In the genomic region with DNA sequence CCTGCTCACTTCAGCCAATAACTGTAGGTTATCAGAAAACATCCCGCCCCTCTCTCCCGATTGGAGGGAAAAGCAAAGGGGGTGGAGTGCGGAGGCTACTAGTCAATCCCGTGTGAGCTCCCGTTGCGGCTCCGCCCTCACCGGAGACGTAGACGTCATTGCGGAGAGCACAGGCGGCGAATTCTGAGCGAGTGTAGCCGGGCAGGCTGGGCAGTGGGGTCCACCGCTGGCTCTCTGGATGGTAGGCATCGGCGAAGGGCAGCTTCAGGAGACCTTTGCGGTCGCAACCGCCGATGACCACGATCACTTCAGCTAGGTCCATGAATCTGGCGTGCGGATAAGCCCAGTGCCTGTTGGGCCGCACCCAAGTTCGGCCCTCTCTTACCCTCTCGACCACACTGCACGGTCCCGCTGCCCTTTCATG, we compare ENCODE assay signal across 8 cellular contexts. TPM values are rescaled to one million over a fixed set of nuclear protein-coding genes. Genes with fewer than 3 reads are reported as not detected.
DNase-seq lines count a peak whose midpoint lies in the region; ATAC-seq and TF ChIP-seq lines count a peak whose summit lies in the region.

No MANE protein-coding gene starts in this region.

- peaks cover 3% of the 10 kb centered on the region for H3K4me1 ChIP-seq in osteoblast (ENCODE audit: insufficient read depth, low read length)
- no peaks in the 10 kb centered on the region for H3K4me1 ChIP-seq in testis

- intact Hi-C loops in testis (cut with DNase I; ENCODE audit: low total_unique reads) = no loop called here

- TF ChIP-seq CTCF in AG09309 (IDR thresholded peaks at IDR 0.05; ENCODE audit: control insufficient read depth, insufficient read depth, low read depth, low read length, missing control alignments) = no peak
- no peak for TF ChIP-seq CTCF in GM20000 (IDR thresholded peaks at IDR 0.05; ENCODE audit: extremely low read depth, missing control alignments)
- TF ChIP-seq CTCF in fibroblast of the aortic adventitia (IDR thresholded peaks at IDR 0.05; ENCODE audit: insufficient read depth, low read length) = no peak
- TF ChIP-seq CTCF in osteoblast (IDR thresholded peaks at IDR 0.05; ENCODE audit: extremely low read depth, low read depth, low read length) = no peak
- TF ChIP-seq CTCF in testis (IDR thresholded peaks at IDR 0.05) = no peak

- peak overlapping the region; percentile 86 for H2AFZ ChIP-seq in osteoblast (ENCODE audit: low read length)

- no peaks in the 10 kb centered on the region for H4K20me1 ChIP-seq in osteoblast (ENCODE audit: insufficient read depth, low read length)

- no peak for TF ChIP-seq POLR2A in testis (IDR thresholded peaks at IDR 0.05)

- no peaks in the 10 kb centered on the region for H3K36me3 ChIP-seq in osteoblast (ENCODE audit: insufficient read depth, low read length)
- H3K36me3 ChIP-seq in testis (ENCODE audit: low read depth, missing control alignments) = no peaks in the 10 kb centered on the region

- H3K27ac ChIP-seq in osteoblast (ENCODE audit: low read depth, low read length) (no peak overlapping the region), testis (peak overlapping the region in 1 of 2 donors; percentile 41)

- H3K9me3 ChIP-seq in osteoblast (ENCODE audit: low read depth, low read length) (peaks cover 2% of the 10 kb centered on the region), testis (no peaks in the 10 kb centered on the region)

- H3K27me3 ChIP-seq in osteoblast (ENCODE audit: insufficient read depth, low read length) = peaks cover 41% of the 10 kb centered on the region
- H3K27me3 ChIP-seq in testis = no peaks in the 10 kb centered on the region

- peak overlapping the region; percentile 78 for H3K4me2 ChIP-seq in osteoblast (ENCODE audit: insufficient read depth, low read length)

- H3K4me3 ChIP-seq in AG09309 (ENCODE audit: control insufficient read depth, low read depth, low read length) = peak overlapping the region; percentile 12; the same call in 1 of the 2 replicates
- H3K4me3 ChIP-seq in fibroblast of the aortic adventitia (ENCODE audit: low read depth, low read length) = peak overlapping the region; percentile 55
- H3K4me3 ChIP-seq in osteoblast (ENCODE audit: insufficient read depth, low read length) = peak overlapping the region; percentile 64
- peak overlapping the region; percentile 34 to 51 for H3K4me3 ChIP-seq in testis

- H3K79me2 ChIP-seq in osteoblast (ENCODE audit: insufficient read depth, low read length) = no peaks in the 10 kb centered on the region

- 21 to 24% methylated on average over 20 to 30 of the region's 30 CpGs for WGBS in testis, 2 donors

- ATAC-seq in HG02840 (IDR thresholded peaks at IDR 0.05; ENCODE audit: low FRiP score, unreplicated experiment) = no peak

- no peak for DNase-seq in AG09309 (ENCODE audit: low read depth)
- DNase-seq in GM20000 (ENCODE audit: low spot score) = peak; percentile 97
- DNase-seq in NOMO-1 treated with dmso at 0.1 percent for 144 hours (lab: John Stamatoyannopoulos, UW; ENCODE audit: unreplicated experiment) = peak; percentile 49
- peak; percentile 38 for DNase-seq in activated T-helper 9 cell treated with anti-CD3 and anti-CD28 coated beads, Interleukin-2, amount 50 U/mL, for 16 hours (ENCODE audit: low read depth)
- peak; percentile 81 for DNase-seq in fibroblast of the aortic adventitia (ENCODE audit: low read depth)
- peak; percentile 100 for DNase-seq in osteoblast (ENCODE audit: insufficient read length, low spot score, missing footprints)
- peak; percentile 94 for DNase-seq in testis

RNA-seq across cellular contexts. Expression of a gene that starts 4.7 kb away (rescaled TPM):
- total RNA-seq in fibroblast of the aortic adventitia (ENCODE audit: low replicate concordance) = 3.0 and 3.8 TPM in 2 replicates
- total RNA-seq in osteoblast = 2.4 and 4.3 TPM in 2 replicates
- 10 to 100 TPM; 51.2 to 58.2 TPM for total RNA-seq in testis
- 15.4 TPM for polyA plus RNA-seq in testis (ENCODE audit: insufficient read depth, low read depth, low replicate concordance)

RNA-seq across cellular contexts. Expression of a gene that starts 29.0 kb away (rescaled TPM):
- total RNA-seq in fibroblast of the aortic adventitia (ENCODE audit: low replicate concordance) (2,208 and 3,605 TPM in 2 replicates), osteoblast (1,511 and 1,512 TPM in 2 replicates), testis (100 to 1,000 TPM; 464 to 925 TPM)
- 1,294 TPM for polyA plus RNA-seq in testis (ENCODE audit: insufficient read depth, low read depth, low replicate concordance)

Comparison
In these comparisons a context has a peak if more than half of its experiments do, and no peak if none do; other contexts are left out.
1. H3K4me3 ChIP-seq: peak in every context shown above with its lines; median percentile 64 in osteoblast; 55 in fibroblast of the aortic adventitia; 42 in testis; 12 in AG09309.